ENCODE assay signal across 20 cellular contexts in genomic region chr17:79946352-79947231, GRCh38.
A peak's percentile ranks its signal among the peaks of the same experiment; 100 is the strongest.
DNase-seq lines count a peak whose midpoint lies in the region; ATAC-seq, FAIRE-seq and TF ChIP-seq lines count a peak whose summit lies in the region.
"Had no signal": no experiment of that assay in that cellular context is flagged by ENCODE, and none has a peak within 500 bp of the region (broad histone marks: within the 10 kb centered on the region; RNA-seq: fewer than 3 reads in every experiment).

No MANE protein-coding gene starts in this region.

- no peak overlapping the region for H3K4me2 ChIP-seq in H1 (ENCODE audit: insufficient read depth in 1 of 2, low read depth in 2 of 2, low read length in 2 of 2)

- no peak overlapping the region for H2BK12ac ChIP-seq in H1 (ENCODE audit: low read depth, low read length)

- no peak overlapping the region for H3K27ac ChIP-seq in HEK293 (ENCODE audit: extremely low read depth, low read depth, low read length)
- no peak overlapping the region for H3K27ac ChIP-seq in H1 (ENCODE audit: low read depth, low read length)
- no peak overlapping the region for H3K27ac ChIP-seq in pancreas
- H3K27ac ChIP-seq in foreskin keratinocyte = no peak overlapping the region
- H3K27ac ChIP-seq: body of pancreas, epithelial cell of prostate, gastroesophageal sphincter had no signal

- no peaks in the 10 kb centered on the region; the same call in 1 of the 2 replicates for H3K23me2 ChIP-seq in H1 (ENCODE audit: low read depth, low read length)

- H2AFZ ChIP-seq in H1 (ENCODE audit: low read length) = no peak overlapping the region

- H3K56ac ChIP-seq in H1 (replicated peaks; ENCODE audit: insufficient read length, low read depth, low read length) = no peak overlapping the region

- no peak for TF ChIP-seq EP300 in H1 (IDR thresholded peaks at IDR 0.05; ENCODE audit: borderline replicate concordance in 1 of 2, low read depth in 2 of 2, low read length in 2 of 2)

- H2BK15ac ChIP-seq in H1 (ENCODE audit: low read length) = peak overlapping the region; percentile 72; the same call in 1 of the 2 replicates

- H3K9ac ChIP-seq in H1 (replicated peaks in 1 of 4; ENCODE audit: extremely low read depth in 1 of 4, low read depth in 3 of 4, low read length in 3 of 4) = no peak overlapping the region

- ATAC-seq in pancreas = no peak
- ATAC-seq in foreskin keratinocyte = no peak
- ATAC-seq in HG02588 (IDR thresholded peaks at IDR 0.05; ENCODE audit: unreplicated experiment) = no peak
- ATAC-seq: activated naive CD4-positive, alpha-beta T cell treated with anti-CD3 and anti-CD28 coated beads, Interleukin-2, amount 50 U/mL, for 72 hours; body of pancreas; gastroesophageal sphincter; HCT116 had no signal

- H4K5ac ChIP-seq in H1 (ENCODE audit: insufficient read length, low read depth, low read length) = no peak overlapping the region

- WGBS in H1 (ENCODE audit: extremely low coverage in 1 of 2, insufficient coverage in 1 of 2, insufficient read length in 1 of 2, insufficient replicate concordance in 2 of 2, low coverage in 1 of 2, low lambda C conversion rate in 2 of 2, missing lambda C conversion rate in 1 of 2), 2 experiments = 89% methylated on average over 24 of the region's 25 CpGs; no CpG with 5 or more reads in 1 of the 2 experiments
- 94 to 95% methylated on average over 24 to 25 of the region's 25 CpGs for WGBS in pancreas, 2 donors

- peaks cover 0 to 71% of the 10 kb centered on the region in 2 experiments; a peak in 1 of 3 replicates for H3K36me3 ChIP-seq in HEK293 (ENCODE audit: control insufficient read depth in 2 of 2, insufficient read depth in 1 of 2, low read length in 2 of 2)
- H3K36me3 ChIP-seq in H1 (ENCODE audit: control insufficient read depth in 2 of 4, insufficient read depth in 4 of 4, low read length in 3 of 4) = peaks cover 10 to 35% (median 26%) of the 10 kb centered on the region in 4 experiments
- H3K36me3 ChIP-seq in pancreas = peaks cover 0 to 24% (median 0%) of the 10 kb centered on the region in 3 donors

- H3K9me3 ChIP-seq in HEK293 (ENCODE audit: control insufficient read depth, insufficient read depth, low read depth, low read length) (no peaks in the 10 kb centered on the region), H1 (ENCODE audit: insufficient read depth in 2 of 2, low read depth in 1 of 2, low read length in 1 of 2) (no peaks in the 10 kb centered on the region), pancreas (no peaks in the 10 kb centered on the region)
- H3K9me3 ChIP-seq: body of pancreas, gastroesophageal sphincter had no signal

- TF ChIP-seq CTCF in D721Med (IDR thresholded peaks at IDR 0.05; ENCODE audit: insufficient read depth, missing control alignments) = no peak
- TF ChIP-seq CTCF in HEK293 (tag by site-specific recombination; IDR thresholded peaks at IDR 0.05) = no peak
- no peak for TF ChIP-seq CTCF in H1 (IDR thresholded peaks at IDR 0.05; ENCODE audit: control extremely low read depth in 1 of 3, insufficient read depth in 1 of 3, low read depth in 1 of 3, low read length in 3 of 3)
- TF ChIP-seq CTCF in pancreas (IDR thresholded peaks at IDR 0.05) = no peak
- TF ChIP-seq CTCF in foreskin keratinocyte (conservative IDR thresholded peaks at IDR 0.05) = no peak

- H2AK5ac ChIP-seq in H1 (ENCODE audit: low read depth, low read length) = peak overlapping the region; percentile 75; the same call in 1 of the 2 replicates

- no peak overlapping the region for H2BK120ac ChIP-seq in H1 (replicated peaks; ENCODE audit: low read depth, low read length)

- H3K18ac ChIP-seq in H1 (ENCODE audit: extremely low read depth, low read length) = no peak overlapping the region

- H3K14ac ChIP-seq in H1 (ENCODE audit: insufficient read length) = no peak overlapping the region

- H4K8ac ChIP-seq in H1 (ENCODE audit: extremely low read depth, insufficient read depth, low read length) = no peak overlapping the region

- no peak overlapping the region for H2BK20ac ChIP-seq in H1 (ENCODE audit: low read length)

- peak; percentile 6 for DNase-seq in D721Med (ENCODE audit: insufficient read length, low spot score)
- no peak for DNase-seq in H1 (ENCODE audit: low read depth in 1 of 2, low spot score in 2 of 2)
- DNase-seq in pancreas = peak in 5 of 6 donors; percentile 12 to 50 (median 25)
- no peak for DNase-seq in foreskin keratinocyte
- DNase-seq in hepatic stellate cell (ENCODE audit: low spot score) = no peak
- no peak for DNase-seq in NCI-H2081 (lab: John Stamatoyannopoulos, UW)
- DNase-seq: activated CD8-positive, alpha-beta memory T cell treated with anti-CD3 and anti-CD28 coated beads, Interleukin-2, amount 50 U/mL, for 48 hours; C1 segment of cervical spinal cord; DMS153; NCI-H146; NCI-H345; stimulated activated naive CD4-positive, alpha-beta T cell treated with Interleukin-2 at 50 U/mL for 16 hours; trophoblast cell had no signal

- peaks cover 8% of the 10 kb centered on the region; the same call in 1 of the 2 replicates for H3K79me1 ChIP-seq in H1 (ENCODE audit: low read depth, low read length)

- H3K27me3 ChIP-seq in H1 (replicated peaks in 1 of 4; ENCODE audit: control insufficient read depth in 3 of 4, extremely low read depth in 1 of 4, insufficient read depth in 3 of 4, low read length in 3 of 4) (no peaks in the 10 kb centered on the region), pancreas (no peaks in the 10 kb centered on the region), foreskin keratinocyte (no peaks in the 10 kb centered on the region)
- H3K27me3 ChIP-seq: body of pancreas, gastroesophageal sphincter had no signal

- POLR2A ChIA-PET in HEK293 (lab: Yijun Ruan, JAX) = no interaction called here
- POLR2A ChIA-PET in H1 (lab: Charles Lee; ENCODE audit: partially characterized antibody) = interaction anchor here (0.7 to 15.6 kb wide), 7 partner anchors 7 to 28 kb away, joined by 3 to 152 read pairs (median 7); no protein-coding TSS in a partner anchor

- H3K4me3 ChIP-seq in HEK293 (ENCODE audit: low read depth, low read length) (no peak overlapping the region), H1 (ENCODE audit: extremely low read depth in 1 of 4, insufficient read depth in 2 of 4, low read depth in 3 of 4, low read length in 4 of 4) (no peak overlapping the region), pancreas (no peak overlapping the region)
- H3K4me3 ChIP-seq: body of pancreas, gastroesophageal sphincter had no signal

- H3K4ac ChIP-seq in H1 (replicated peaks; ENCODE audit: insufficient read length, low read depth, low read length) = no peak overlapping the region

- FAIRE-seq in D721Med (lab: Jason Lieb, UNC) (no peak), H1 (lab: Jason Lieb, UNC) (no peak), pancreas (lab: Jason Lieb, UNC) (no peak)

- TF ChIP-seq POLR2A in H1 (IDR thresholded peaks at IDR 0.05; ENCODE audit: control extremely low read depth in 1 of 2, low read depth in 2 of 2, low read length in 2 of 2) = no peak

- H4K20me1 ChIP-seq in H1 (replicated peaks in 1 of 2; ENCODE audit: control insufficient read depth in 1 of 2, insufficient read depth in 2 of 2, low read length in 2 of 2) = peaks cover 0 to 9% of the 10 kb centered on the region in 2 experiments

- H3K4me1 ChIP-seq in HEK293 (ENCODE audit: control insufficient read depth, insufficient read depth, low read length) (no peaks in the 10 kb centered on the region), H1 (replicated peaks in 1 of 4; ENCODE audit: control insufficient read depth in 3 of 4, insufficient read depth in 4 of 4, low read length in 3 of 4) (peaks cover 17 to 32% (median 27%) of the 10 kb centered on the region in 4 experiments), pancreas (peaks cover 10 to 17% (median 15%) of the 10 kb centered on the region in 3 donors), foreskin keratinocyte (no peaks in the 10 kb centered on the region)

- CTCF ChIA-PET in HEK293 (lab: Yijun Ruan, JAX) = interaction anchor here (1.5 kb wide), 1 partner anchor 24 kb away, joined by 7 read pairs; no protein-coding TSS in a partner anchor
- CTCF ChIA-PET in H1 (lab: Charles Lee; ENCODE audit: partially characterized antibody) = interaction anchor here (0.6 to 14.6 kb wide), 7 partner anchors 11 to 138 kb away, joined by 3 to 187 read pairs (median 4); no protein-coding TSS in a partner anchor

- no peak for TF ChIP-seq RAD21 in H1 (IDR thresholded peaks at IDR 0.05 in 1 of 2, conservative IDR thresholded peaks at IDR 0.05 in 1 of 2; ENCODE audit: low read depth in 2 of 2, low read length in 2 of 2)

- H2BK5ac ChIP-seq in H1 (ENCODE audit: low read depth, low read length) = peak overlapping the region; percentile 88

- peak overlapping the region; percentile 34 for H4K91ac ChIP-seq in H1 (replicated peaks; ENCODE audit: insufficient read length, low read length)

- peaks cover 0 to 2% of the 10 kb centered on the region in 2 experiments; a peak in 1 of 4 replicates for H3K79me2 ChIP-seq in H1 (ENCODE audit: control insufficient read depth in 1 of 2, insufficient read depth in 2 of 2, low read length in 2 of 2)

- H3K23ac ChIP-seq in H1 (ENCODE audit: insufficient read length) = no peak overlapping the region

- intact Hi-C loops in pancreas (cut with DNase I) = no loop called here

TF ChIP-seq in HEK293, 187 proteins besides CTCF, POLR2A, EP300 and RAD21 (continues in another document):
- TF ChIP-seq ZNF10 (tag by site-specific recombination; IDR thresholded peaks at IDR 0.05) (no peak), ZNF600 (tag by site-specific recombination; IDR thresholded peaks at IDR 0.05) (0 out of 2 replicates have a peak, but pooled peaks have one; percentile 19), SP7 (tag by site-specific recombination; IDR thresholded peaks at IDR 0.05) (no peak), KLF7 (tag by site-specific recombination; IDR thresholded peaks at IDR 0.05; ENCODE audit: borderline replicate concordance) (no peak)

TF ChIP-seq in H1, 55 proteins besides CTCF, POLR2A, EP300 and RAD21:
- no peak for TF ChIP-seq SAP30 (IDR thresholded peaks at IDR 0.05; ENCODE audit: insufficient read depth, insufficient replicate concordance, low read length)
- no peak for TF ChIP-seq BRCA1 (IDR thresholded peaks at IDR 0.05; ENCODE audit: low read depth, low read length)
- TF ChIP-seq TAF1 (IDR thresholded peaks at IDR 0.05; ENCODE audit: low read depth, low read length) = no peak
- no peak for TF ChIP-seq SP1 (IDR thresholded peaks at IDR 0.05; ENCODE audit: low read depth, low read length)
- no peak for TF ChIP-seq BCL11A (IDR thresholded peaks at IDR 0.05; ENCODE audit: low read depth in 2 of 2, low read length in 2 of 2)
- no peak for TF ChIP-seq MAX (IDR thresholded peaks at IDR 0.05)
- TF ChIP-seq EZH2 (IDR thresholded peaks at IDR 0.05; ENCODE audit: low read depth, low read length, severe bottlenecking) = no peak
TF ChIP-seq in H1: peak in this region for 0.

Comparison
In these comparisons a context has a peak if more than half of its experiments do, and no peak if none do; other contexts are left out.
1. DNase-seq: peak in D721Med (single experiment) and pancreas (5 of 6); none in H1 (0 of 2), foreskin keratinocyte (0 of 2), hepatic stellate cell (single experiment) and NCI-H2081 (0 of 2).